1 cellular context compared by ENCODE assay signal in genomic region chr10:71748671-71749191, GRCh38.
TF ChIP-seq lines count a peak whose summit lies in the region.

No MANE protein-coding gene starts in this region.

TF ChIP-seq in GM23338, 12 proteins besides CTCF, POLR2A, EP300 and RAD21 (continued from another document):
- TF ChIP-seq ZNF462 (CRISPR knock-in tag; IDR thresholded peaks at IDR 0.05) (no peak), ZNF114 (CRISPR knock-in tag; IDR thresholded peaks at IDR 0.05) (no peak), ETS1 (IDR thresholded peaks at IDR 0.05) (no peak), STAT1 (IDR thresholded peaks at IDR 0.05; ENCODE audit: unreplicated experiment) (no peak), ZNF331 (CRISPR knock-in tag; IDR thresholded peaks at IDR 0.05; ENCODE audit: low read depth) (no peak), CREB1 (CRISPR knock-in tag; IDR thresholded peaks at IDR 0.05; ENCODE audit: low read depth) (no peak)
TF ChIP-seq in GM23338: peak in this region for 0.
